In the genomic region with DNA sequence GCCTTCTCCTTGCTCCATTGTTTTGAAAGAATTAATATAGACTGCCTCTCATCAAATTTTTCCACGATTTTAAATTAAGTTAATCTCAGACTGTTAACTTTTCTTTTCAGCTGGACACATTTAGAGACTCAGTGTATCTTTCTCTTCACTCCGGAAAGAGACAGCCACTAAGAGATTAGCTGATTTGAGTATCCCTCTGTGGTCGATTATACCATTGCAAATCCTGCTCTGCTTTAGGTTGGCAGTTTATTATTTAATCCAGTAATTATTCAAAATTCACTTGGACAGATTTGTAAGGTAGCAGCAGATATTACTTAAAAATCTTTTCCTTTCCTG, we compare ENCODE assay signal across 8 cellular contexts. TPM values are rescaled to one million over a fixed set of nuclear protein-coding genes. Genes with fewer than 3 reads are reported as not detected.
A peak's percentile ranks its signal among the peaks of the same experiment; 100 is the strongest.
DNase-seq lines count a peak whose midpoint lies in the region; ATAC-seq and TF ChIP-seq lines count a peak whose summit lies in the region.

No MANE protein-coding gene starts in this region.

- H3K4me3 Mint-ChIP-seq in activated CD4-positive, alpha-beta memory T cell treated with anti-CD3 and anti-CD28 coated beads, Interleukin-2, amount 10 ng/mL, durations not matched to agents 7 days and 5 days, result peak overlapping the region; percentile 96

- peak overlapping the region; percentile 90 for H3K27ac ChIP-seq in stomach smooth muscle (ENCODE audit: low read length)

- H3K36me3 ChIP-seq in stomach smooth muscle (ENCODE audit: control insufficient read depth in 2 of 2, insufficient read depth in 2 of 2, low read length in 2 of 2), result peaks cover 0 to 5% of the 10 kb centered on the region in 2 donors

- peak; percentile 29 for DNase-seq in NCI-H82 (lab: John Stamatoyannopoulos, UW)
- DNase-seq in NCI-H82 treated with DMSO at 0.1 percent for 48 hours (lab: John Stamatoyannopoulos, UW; ENCODE audit: unreplicated experiment), result no peak
- no peak for DNase-seq in activated CD4-positive, alpha-beta memory T cell treated with anti-CD3 and anti-CD28 coated beads, Interleukin-2, amount 10 ng/mL, durations not matched to agents 7 days and 5 days
- no peak for DNase-seq in NCI-H345 treated with DMSO at 0.1 percent for 48 hours (lab: John Stamatoyannopoulos, UW; ENCODE audit: unreplicated experiment)
- no peak for DNase-seq in DMS79 treated with DMSO at 0.1 percent for 48 hours (lab: John Stamatoyannopoulos, UW)

- POLR2A ChIA-PET in activated CD4-positive, alpha-beta memory T cell treated with anti-CD3 and anti-CD28 coated beads, Interleukin-2, amount 10 ng/mL, durations not matched to agents 7 days and 5 days (lab: Charles Lee), result interaction anchor here (0.8 to 5.5 kb wide), 20 partner anchors 9 to 76 kb away, joined by 3 to 88 read pairs (median 6); partner anchors contain the start of genes IRAK4, PUS7L and TMEM117

- no peaks in the 10 kb centered on the region for H3K9me3 ChIP-seq in stomach smooth muscle (ENCODE audit: control insufficient read depth in 2 of 2, low read length in 2 of 2)

- CTCF ChIA-PET in activated CD4-positive, alpha-beta memory T cell treated with anti-CD3 and anti-CD28 coated beads, Interleukin-2, amount 10 ng/mL, durations not matched to agents 7 days and 5 days (lab: Charles Lee), result interaction anchor here (0.9 to 2.3 kb wide), 5 partner anchors 11 to 76 kb away, joined by 4 to 11 read pairs (median 4); partner anchors contain the start of genes IRAK4 and TMEM117

- peak overlapping the region; percentile 76 to 88 for H3K9ac ChIP-seq in stomach smooth muscle (ENCODE audit: low read length in 2 of 2)

- H3K9me3 Mint-ChIP-seq in activated CD4-positive, alpha-beta memory T cell treated with anti-CD3 and anti-CD28 coated beads, Interleukin-2, amount 10 ng/mL, durations not matched to agents 7 days and 5 days, result no peaks in the 10 kb centered on the region

- H3K4me3 ChIP-seq in iPS-11a (ENCODE audit: low read depth, low read length), result peak overlapping the region; percentile 89
- H3K4me3 ChIP-seq in stomach smooth muscle (ENCODE audit: low read length in 2 of 2), result peak overlapping the region; percentile 86 to 88

- ATAC-seq in GM18505 (IDR thresholded peaks at IDR 0.05; ENCODE audit: unreplicated experiment), result no peak

- no peak for TF ChIP-seq POLR2A in GM18505 (IDR thresholded peaks at IDR 0.05; ENCODE audit: borderline replicate concordance, extremely low read depth, insufficient read depth, insufficient read length)

- peak overlapping the region; percentile 100 for H3K27ac Mint-ChIP-seq in activated CD4-positive, alpha-beta memory T cell treated with anti-CD3 and anti-CD28 coated beads, Interleukin-2, amount 10 ng/mL, durations not matched to agents 7 days and 5 days

- H3K36me3 Mint-ChIP-seq in activated CD4-positive, alpha-beta memory T cell treated with anti-CD3 and anti-CD28 coated beads, Interleukin-2, amount 10 ng/mL, durations not matched to agents 7 days and 5 days (ENCODE audit: low read depth), result peaks cover 19% of the 10 kb centered on the region

- no peaks in the 10 kb centered on the region for H3K4me1 ChIP-seq in stomach smooth muscle (ENCODE audit: control insufficient read depth, insufficient read depth, low read length)

- H3K27me3 Mint-ChIP-seq in activated CD4-positive, alpha-beta memory T cell treated with anti-CD3 and anti-CD28 coated beads, Interleukin-2, amount 10 ng/mL, durations not matched to agents 7 days and 5 days, result no peaks in the 10 kb centered on the region

- peaks cover 33% of the 10 kb centered on the region for H3K4me1 Mint-ChIP-seq in activated CD4-positive, alpha-beta memory T cell treated with anti-CD3 and anti-CD28 coated beads, Interleukin-2, amount 10 ng/mL, durations not matched to agents 7 days and 5 days

- H3K27me3 ChIP-seq in stomach smooth muscle (ENCODE audit: control insufficient read depth in 1 of 2, insufficient read depth in 2 of 2, low read length in 2 of 2), result no peaks in the 10 kb centered on the region

RNA-seq across cellular contexts. Expression of gene TWF1, which starts 0.6 kb away (rescaled TPM):
- total RNA-seq in activated CD4-positive, alpha-beta memory T cell treated with anti-CD3 and anti-CD28 coated beads, Interleukin-2, amount 10 ng/mL, durations not matched to agents 7 days and 5 days, result 10 to 100 TPM; 29.1 to 33.6 TPM

RNA-seq across cellular contexts. Expression of gene TMEM117, which starts 29.2 kb away (rescaled TPM):
- total RNA-seq in activated CD4-positive, alpha-beta memory T cell treated with anti-CD3 and anti-CD28 coated beads, Interleukin-2, amount 10 ng/mL, durations not matched to agents 7 days and 5 days, result 1 to 10 TPM; 1.6 to 1.7 TPM

RNA-seq across cellular contexts. Expression of gene IRAK4, which starts 48.0 kb away (rescaled TPM):
- total RNA-seq in activated CD4-positive, alpha-beta memory T cell treated with anti-CD3 and anti-CD28 coated beads, Interleukin-2, amount 10 ng/mL, durations not matched to agents 7 days and 5 days, result 10 to 100 TPM; 44.3 to 46.0 TPM

RNA-seq across cellular contexts. Expression of gene PUS7L, which starts 48.1 kb away (rescaled TPM):
- total RNA-seq in activated CD4-positive, alpha-beta memory T cell treated with anti-CD3 and anti-CD28 coated beads, Interleukin-2, amount 10 ng/mL, durations not matched to agents 7 days and 5 days, result 10 to 100 TPM; 17.1 to 18.8 TPM
